1 cellular context compared by ENCODE assay signal in genomic region chr11:1536065-1536843, GRCh38.
TF ChIP-seq lines count a peak whose summit lies in the region.

No MANE protein-coding gene starts in this region.

TF ChIP-seq in endothelial cell of umbilical vein, 7 proteins besides CTCF, POLR2A, EP300 and RAD21:
- no peak for TF ChIP-seq EZH2 (IDR thresholded peaks at IDR 0.05; ENCODE audit: borderline replicate concordance, low read depth, low read length, severe bottlenecking)
- TF ChIP-seq MYC (IDR thresholded peaks at IDR 0.05; ENCODE audit: low read depth, low read length) = no peak
- TF ChIP-seq MAX (IDR thresholded peaks at IDR 0.05; ENCODE audit: insufficient read depth, insufficient read length) = no peak
- TF ChIP-seq GATA2 (IDR thresholded peaks at IDR 0.05; ENCODE audit: insufficient read depth, insufficient read length, low read depth, low read length) = no peak
- TF ChIP-seq POLR2AphosphoS5 (IDR thresholded peaks at IDR 0.05; ENCODE audit: insufficient read depth, low read depth, low read length) = no peak
- TF ChIP-seq JUN (IDR thresholded peaks at IDR 0.05; ENCODE audit: borderline replicate concordance, insufficient read depth, insufficient read length, low read depth) = no peak
- no peak for TF ChIP-seq FOS (IDR thresholded peaks at IDR 0.05; ENCODE audit: borderline replicate concordance, insufficient read depth, low read length)
TF ChIP-seq in endothelial cell of umbilical vein: peak in this region for 0.
